ENCODE assay signal across 29 cellular contexts in the genomic region with DNA sequence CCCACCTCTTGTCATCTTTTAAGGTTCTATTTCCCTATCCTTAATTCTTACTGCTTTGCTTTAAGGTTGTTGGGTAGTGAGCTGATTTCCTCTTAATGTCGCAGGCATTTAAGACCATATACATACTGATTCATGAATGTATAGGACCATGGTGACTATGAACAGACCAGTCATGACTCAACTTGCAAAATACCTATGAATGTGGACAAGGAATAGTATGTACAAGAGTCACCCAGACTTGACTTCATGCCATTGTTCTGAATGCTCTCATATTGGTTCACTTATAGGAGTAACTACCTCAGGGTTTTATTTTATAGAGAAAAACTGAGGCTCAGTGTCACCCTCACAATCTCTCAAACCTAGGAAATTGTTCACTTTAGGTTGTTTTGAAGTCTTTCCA. TPM values are rescaled to one million over a fixed set of nuclear protein-coding genes. Genes with fewer than 3 reads are reported as not detected.
DNase-seq lines count a peak whose midpoint lies in the region; ATAC-seq and FAIRE-seq lines count a peak whose summit lies in the region.
"Had no signal": no experiment of that assay in that cellular context is flagged by ENCODE, and none has a peak within 500 bp of the region (broad histone marks: within the 10 kb centered on the region; RNA-seq: fewer than 3 reads in every experiment).

No MANE protein-coding gene starts in this region.

- no peak for FAIRE-seq in frontal cortex (lab: Jason Lieb, UNC)
- FAIRE-seq: endothelial cell of umbilical vein, H1, RCC 7860 had no signal

- H3K4me3 ChIP-seq in adipocyte (ENCODE audit: low read length), result no peak overlapping the region
- H3K4me3 ChIP-seq: body of pancreas, right lobe of liver, suprapubic skin had no signal

- peaks cover 40% of the 10 kb centered on the region for H3K4me1 Mint-ChIP-seq in activated T-cell treated with anti-CD3 and anti-CD28 coated beads, Interleukin-2, amount 50 U/mL, for 72 hours (ENCODE audit: low read depth)

- peaks cover 0 to 2% of the 10 kb centered on the region in 2 donors for H3K9me3 Mint-ChIP-seq in activated T-cell treated with anti-CD3 and anti-CD28 coated beads, Interleukin-2, amount 50 U/mL, for 72 hours

- H3K27me3 ChIP-seq in adipocyte (replicated peaks; ENCODE audit: control insufficient read depth, insufficient read depth, low read length), result peaks cover 18% of the 10 kb centered on the region
- H3K27me3 ChIP-seq: body of pancreas, right lobe of liver, suprapubic skin had no signal

- H3K36me3 Mint-ChIP-seq in activated T-cell treated with anti-CD3 and anti-CD28 coated beads, Interleukin-2, amount 50 U/mL, for 72 hours (ENCODE audit: insufficient read depth in 2 of 2), result no peaks in the 10 kb centered on the region

- H3K9me3 ChIP-seq in adipocyte (ENCODE audit: control insufficient read depth, low read length), result no peaks in the 10 kb centered on the region
- H3K9me3 ChIP-seq: body of pancreas, right lobe of liver, suprapubic skin had no signal

- no peak for DNase-seq in activated T-cell treated with anti-CD3 and anti-CD28 coated beads, Interleukin-2, amount 50 U/mL, for 72 hours
- no peak for DNase-seq in activated T-cell treated with anti-CD3 and anti-CD28 coated beads, Interleukin-2, amount 50 U/mL, for 1 hour
- DNase-seq in adipocyte (ENCODE audit: low read depth) (peak; percentile 11), fibroblast of peridontal ligament (ENCODE audit: extremely low read depth) (peak; percentile 3), UCSD-AML1 (lab: John Stamatoyannopoulos, UW; ENCODE audit: unreplicated experiment) (no peak), NCI-H2081 (lab: John Stamatoyannopoulos, UW) (no peak), frontal cortex (ENCODE audit: low spot score in 2 of 2) (no peak), NCI-H524 (lab: John Stamatoyannopoulos, UW) (no peak)
- DNase-seq: 8988T; activated CD4-positive, alpha-beta T cell treated with anti-CD3 and anti-CD28 coated beads, Interleukin-2, amount 50 U/mL, for 48 hours; activated CD8-positive, alpha-beta memory T cell treated with anti-CD3 and anti-CD28 coated beads, Interleukin-2, amount 50 U/mL, for 48 hours; activated effector memory CD4-positive, alpha-beta T cell treated with anti-CD3 and anti-CD28 coated beads, Interleukin-2, amount 50 U/mL, for 16 hours; body of pancreas; Calu3; DMS79 treated with DMSO at 0.1 percent for 48 hours; foreskin melanocyte; left colon; mesenchymal stem cell; NCI-H1048; NCI-H187; NCI-H526 treated with DMSO at 0.1 percent for 48 hours; right lobe of liver; stimulated activated CD4-positive, alpha-beta T cell treated with anti-CD3 and anti-CD28 coated beads, Interleukin-4, amount 100 ng/mL, for 24 hours; stimulated activated naive B cell treated with anti-CD40 and anti-IgM and Interleukin-4, amounts not matched to agents 10 μg/mL and 1 μg/mL and 100 μg/mL, for 72 hours; T-helper 1 cell had no signal

- peak overlapping the region in 1 of 2 donors; percentile 40 for H3K4me3 Mint-ChIP-seq in activated T-cell treated with anti-CD3 and anti-CD28 coated beads, Interleukin-2, amount 50 U/mL, for 72 hours
- H3K4me3 Mint-ChIP-seq: stimulated activated naive B cell treated with anti-CD40 and anti-IgM and Interleukin-4, amounts not matched to agents 10 μg/mL and 1 μg/mL and 100 μg/mL, for 72 hours had no signal

- H3K27ac Mint-ChIP-seq in activated T-cell treated with anti-CD3 and anti-CD28 coated beads, Interleukin-2, amount 50 U/mL, for 72 hours, result peak overlapping the region; percentile 34

- H3K4me1 ChIP-seq in adipocyte (ENCODE audit: control insufficient read depth, insufficient read depth, low read length), result no peaks in the 10 kb centered on the region
- H3K4me1 ChIP-seq: body of pancreas, right lobe of liver had no signal

- H3K36me3 ChIP-seq in adipocyte (ENCODE audit: control insufficient read depth, insufficient read depth, low read length, severe bottlenecking), result no peaks in the 10 kb centered on the region
- H3K36me3 ChIP-seq: right lobe of liver, suprapubic skin had no signal

- no peak overlapping the region for H3K9ac ChIP-seq in adipocyte (ENCODE audit: low read length)

- peak; percentile 48 to 58 for ATAC-seq in activated T-cell treated with anti-CD3 and anti-CD28 coated beads, Interleukin-2, amount 50 U/mL, for 72 hours (replicated peaks in 1 of 2)
- ATAC-seq: body of pancreas; right lobe of liver; stimulated activated naive B cell treated with anti-CD40 and anti-IgM and Interleukin-4, amounts not matched to agents 10 μg/mL and 1 μg/mL and 100 μg/mL, for 72 hours had no signal

- no peaks in the 10 kb centered on the region for H3K27me3 Mint-ChIP-seq in activated T-cell treated with anti-CD3 and anti-CD28 coated beads, Interleukin-2, amount 50 U/mL, for 72 hours (ENCODE audit: low read depth)
- H3K27me3 Mint-ChIP-seq: stimulated activated naive B cell treated with anti-CD40 and anti-IgM and Interleukin-4, amounts not matched to agents 10 μg/mL and 1 μg/mL and 100 μg/mL, for 72 hours had no signal

RNA-seq across cellular contexts. Expression of a gene that starts 44.3 kb away (rescaled TPM):
- total RNA-seq in activated T-cell treated with anti-CD3 and anti-CD28 coated beads, Interleukin-2, amount 50 U/mL, for 72 hours, result 10 to 100 TPM; 29.6 to 38.5 TPM
- total RNA-seq in frontal cortex, result 110 TPM

Comparison
In these comparisons a context has a peak if more than half of its experiments do, and no peak if none do; other contexts are left out.
1. DNase-seq: peak in adipocyte (single experiment) and fibroblast of peridontal ligament (single experiment); none in activated T-cell treated with anti-CD3 and anti-CD28 coated beads, Interleukin-2, amount 50 U/mL, for 72 hours (0 of 2), activated T-cell treated with anti-CD3 and anti-CD28 coated beads, Interleukin-2, amount 50 U/mL, for 1 hour (single experiment), UCSD-AML1 (single experiment), NCI-H2081 (0 of 2), frontal cortex (0 of 2) and NCI-H524 (0 of 2).